Comparison of ENCODE assay signal across 1 cellular context in genomic region chr10:127963136-127963535, GRCh38.
TF ChIP-seq lines count a peak whose summit lies in the region.

No MANE protein-coding gene starts in this region.

TF ChIP-seq in H1, 55 proteins besides CTCF, POLR2A, EP300 and RAD21:
- TF ChIP-seq SIX5 (IDR thresholded peaks at IDR 0.05; ENCODE audit: low read depth, low read length) (no peak), SRF (IDR thresholded peaks at IDR 0.05; ENCODE audit: low read depth, low read length) (no peak), POLR2AphosphoS5 (IDR thresholded peaks at IDR 0.05; ENCODE audit: low read depth, low read length) (no peak), TCF12 (IDR thresholded peaks at IDR 0.05; ENCODE audit: low read depth, low read length) (no peak), CTBP2 (IDR thresholded peaks at IDR 0.05; ENCODE audit: borderline replicate concordance, insufficient read depth, insufficient read length, low read length) (no peak), EGR1 (IDR thresholded peaks at IDR 0.05; ENCODE audit: borderline replicate concordance, low read depth, low read length) (no peak), MAX (IDR thresholded peaks at IDR 0.05) (no peak), PHF8 (conservative IDR thresholded peaks at IDR 0.05; ENCODE audit: low read depth, low read length) (no peak), HDAC6 (IDR thresholded peaks at IDR 0.05; ENCODE audit: low read depth, low read length) (no peak), POU5F1 (IDR thresholded peaks at IDR 0.05; ENCODE audit: low read depth, low read length) (no peak), KDM5A (IDR thresholded peaks at IDR 0.05; ENCODE audit: low read length) (no peak), CHD7 (IDR thresholded peaks at IDR 0.05; ENCODE audit: insufficient replicate concordance, low read length) (no peak), E2F6 (IDR thresholded peaks at IDR 0.05) (no peak), HDAC2 (IDR thresholded peaks at IDR 0.05; ENCODE audit: borderline replicate concordance in 1 of 2, low read depth in 2 of 2, low read length in 2 of 2) (no peak), SIN3A (conservative IDR thresholded peaks at IDR 0.05 in 1 of 2, IDR thresholded peaks at IDR 0.05 in 1 of 2; ENCODE audit: low read depth in 1 of 2, low read length in 2 of 2) (no peak), GTF2F1 (IDR thresholded peaks at IDR 0.05; ENCODE audit: borderline replicate concordance, low read depth, low read length) (no peak), RNF2 (IDR thresholded peaks at IDR 0.05; ENCODE audit: borderline replicate concordance, low read depth, low read length, missing control alignments, poor library complexity, severe bottlenecking) (no peak)
TF ChIP-seq in H1: peak in this region for 0.
